9 cellular contexts compared by ENCODE assay signal in genomic region chr17:1769826-1770477, GRCh38. TPM values are rescaled to one million over a fixed set of nuclear protein-coding genes. Genes with fewer than 3 reads are reported as not detected.
DNase-seq lines count a peak whose midpoint lies in the region; ATAC-seq and TF ChIP-seq lines count a peak whose summit lies in the region.
"Had no signal": no experiment of that assay in that cellular context is flagged by ENCODE, and none has a peak within 500 bp of the region (broad histone marks: within the 10 kb centered on the region; RNA-seq: fewer than 3 reads in every experiment).

No MANE protein-coding gene starts in this region.

- H3K79me2 ChIP-seq in PC-9 (ENCODE audit: low read depth), result no peaks in the 10 kb centered on the region

- WGBS in esophagus, 2 donors, result 24 to 25% methylated on average over 21 of the region's 21 CpGs

- H3K4me1 ChIP-seq in PC-9 (replicated peaks; ENCODE audit: insufficient read depth) (peaks cover 6% of the 10 kb centered on the region; the same call in 1 of the 2 replicates), esophagus (ENCODE audit: control insufficient read depth in 2 of 2, insufficient read depth in 2 of 2, low read length in 1 of 2) (peaks cover 4 to 7% of the 10 kb centered on the region in 2 donors), skeletal muscle tissue (ENCODE audit: control insufficient read depth in 3 of 3, insufficient read depth in 3 of 3, low read length in 3 of 3) (peaks cover 43 to 53% (median 53%) of the 10 kb centered on the region in 3 donors)

- CTCF ChIA-PET in PC-9 (lab: Charles Lee), result interaction anchor here (0.5 kb wide), 1 partner anchor 56 kb away, joined by 4 read pairs; no protein-coding TSS in a partner anchor

- H2AFZ ChIP-seq in PC-9, result no peak overlapping the region

- H3K36me3 ChIP-seq in PC-9 (ENCODE audit: low read depth) (no peaks in the 10 kb centered on the region), esophagus (ENCODE audit: control insufficient read depth in 2 of 2, insufficient read depth in 2 of 2, low read length in 1 of 2) (no peaks in the 10 kb centered on the region), skeletal muscle tissue (ENCODE audit: control insufficient read depth in 3 of 3, insufficient read depth in 3 of 3, low read length in 3 of 3) (peaks cover 27 to 41% (median 31%) of the 10 kb centered on the region in 3 donors)
- H3K36me3 ChIP-seq: brain microvascular endothelial cell had no signal

- no peaks in the 10 kb centered on the region for H3K9me2 ChIP-seq in PC-9 (ENCODE audit: insufficient read depth)

- H3K4me2 ChIP-seq in PC-9, result peak overlapping the region; percentile 41

- H4K20me1 ChIP-seq in PC-9 (ENCODE audit: insufficient read depth), result no peaks in the 10 kb centered on the region

- no peaks in the 10 kb centered on the region for H3K27me3 ChIP-seq in PC-9 (ENCODE audit: insufficient read depth, low read depth)
- no peaks in the 10 kb centered on the region for H3K27me3 ChIP-seq in esophagus (ENCODE audit: control insufficient read depth in 1 of 2, insufficient read depth in 2 of 2, low read length in 2 of 2)
- no peaks in the 10 kb centered on the region for H3K27me3 ChIP-seq in skeletal muscle tissue (ENCODE audit: control insufficient read depth in 3 of 3, insufficient read depth in 3 of 3, low read length in 3 of 3)
- H3K27me3 ChIP-seq: brain microvascular endothelial cell had no signal

- no peak overlapping the region for H3K27ac ChIP-seq in PC-9
- H3K27ac ChIP-seq in esophagus (ENCODE audit: low read depth in 2 of 2, low read length in 1 of 2), result peak overlapping the region; percentile 65 to 71
- peak overlapping the region; percentile 58 for H3K27ac ChIP-seq in skeletal muscle tissue (ENCODE audit: low read depth, low read length)
- H3K27ac ChIP-seq: brain microvascular endothelial cell had no signal

- no peak for ATAC-seq in HG03439 (IDR thresholded peaks at IDR 0.05; ENCODE audit: unreplicated experiment)

- no peaks in the 10 kb centered on the region for H3F3A ChIP-seq in PC-9 (ENCODE audit: insufficient read depth, low read depth)

- H3K9me3 ChIP-seq in PC-9 (ENCODE audit: insufficient read depth, low read depth) (no peaks in the 10 kb centered on the region), esophagus (ENCODE audit: control insufficient read depth in 2 of 2, insufficient read depth in 1 of 2, low read depth in 1 of 2, low read length in 1 of 2) (no peaks in the 10 kb centered on the region), skeletal muscle tissue (ENCODE audit: control insufficient read depth in 3 of 3, low read length in 3 of 3) (no peaks in the 10 kb centered on the region)

- no peak for TF ChIP-seq CTCF in PC-9 (conservative IDR thresholded peaks at IDR 0.05)

- POLR2A ChIA-PET in PC-9 (lab: Charles Lee; ENCODE audit: unreplicated experiment), result interaction anchor here (0.5 to 0.7 kb wide), 4 partner anchors 16 to 127 kb away, joined by 3 to 17 read pairs (median 7); no protein-coding TSS in a partner anchor

- peak; percentile 88 for DNase-seq in HPDE6-E6E7 (ENCODE audit: extremely low spot score)
- DNase-seq in PC-9, result peak; percentile 62 to 76
- DNase-seq in midbrain (lab: John Stamatoyannopoulos, UW), result no peak
- no peak for DNase-seq in GM03348 (ENCODE audit: low spot score)
- no peak for DNase-seq in SHP77 (lab: John Stamatoyannopoulos, UW)
- DNase-seq: brain microvascular endothelial cell had no signal

- intact Hi-C loops in PC-9 (cut with micrococcal nuclease; ENCODE audit: unreplicated experiment), result no loop called here

- H3K4me3 ChIP-seq in PC-9 (no peak overlapping the region), esophagus (ENCODE audit: low read depth in 1 of 2, low read length in 2 of 2) (no peak overlapping the region), skeletal muscle tissue (ENCODE audit: low read length in 3 of 3) (no peak overlapping the region)

- BruUV-seq in PC-9 (replicated peaks; lab: Mats Ljungman, UMichigan), result no TSS peak

- peak overlapping the region in 2 of 3 donors; percentile 43 to 60 for H3K9ac ChIP-seq in skeletal muscle tissue (ENCODE audit: low read depth in 1 of 3, low read length in 3 of 3)

RNA-seq across cellular contexts. Expression of gene SERPINF1, which starts 8.1 kb away (rescaled TPM):
- total RNA-seq in PC-9 (2021) (0.57 and 0.75 TPM in 2 replicates), skeletal muscle tissue (328 TPM)
- 10 to 100 TPM; 49.0 to 56.7 TPM for polyA plus RNA-seq in esophagus

RNA-seq across cellular contexts. Expression of gene SERPINF2, which starts 27.3 kb away (rescaled TPM):
- 9.5 and 10.5 TPM in 2 replicates for total RNA-seq in PC-9 (2021)
- 1 to 10 TPM; 1.9 to 2.9 TPM for polyA plus RNA-seq in esophagus
- not detected for total RNA-seq in skeletal muscle tissue

RNA-seq across cellular contexts. Expression of gene WDR81, which starts 45.4 kb away (rescaled TPM):
- total RNA-seq in PC-9 (2021) (20.2 and 20.5 TPM in 2 replicates), skeletal muscle tissue (10.4 TPM)
- 10 to 100 TPM in 1 of 2 donors, 1 to 10 TPM in 1; 8.5 to 10.7 TPM for polyA plus RNA-seq in esophagus

RNA-seq across cellular contexts. Expression of gene SMYD4, which starts 59.8 kb away (rescaled TPM):
- total RNA-seq in PC-9 (2021) (19.0 and 23.3 TPM in 2 replicates), skeletal muscle tissue (8.4 TPM)
- polyA plus RNA-seq in esophagus, result 1 to 10 TPM; 2.1 to 4.0 TPM

RNA-seq across cellular contexts. Expression of gene TLCD2, which starts 59.8 kb away (rescaled TPM):
- total RNA-seq in PC-9 (2021) (6.1 and 6.7 TPM in 2 replicates), skeletal muscle tissue (2.1 TPM)
- polyA plus RNA-seq in esophagus, result 1 to 10 TPM; 3.6 to 3.8 TPM

Comparison
In these comparisons a context has a peak if more than half of its experiments do, and no peak if none do; other contexts are left out.
1. DNase-seq: peak in HPDE6-E6E7 (single experiment) and PC-9 (2 of 2); none in midbrain (single experiment), GM03348 (single experiment) and SHP77 (0 of 2).
2. RNA of gene SERPINF1, which starts 8.1 kb away (total RNA-seq): 328 TPM in skeletal muscle tissue (single experiment); 0.57 to 0.75 TPM in PC-9; every median in the first group is over 100 times any median in the second.
3. RNA of gene SERPINF2, which starts 27.3 kb away (total RNA-seq): 9.5 to 10.5 TPM in PC-9; not detected in skeletal muscle tissue (single experiment); every median in the first group is over 10 times any median in the second.